Comparison of ENCODE assay signal across 25 cellular contexts in genomic region chr13:94427313-94427712, GRCh38. TPM values are rescaled to one million over a fixed set of nuclear protein-coding genes. Genes with fewer than 3 reads are reported as not detected.
A peak's percentile ranks its signal among the peaks of the same experiment; 100 is the strongest.
DNase-seq lines count a peak whose midpoint lies in the region; ATAC-seq and TF ChIP-seq lines count a peak whose summit lies in the region.
"Had no signal": no experiment of that assay in that cellular context is flagged by ENCODE, and none has a peak within 500 bp of the region (broad histone marks: within the 10 kb centered on the region; RNA-seq: fewer than 3 reads in every experiment).

No MANE protein-coding gene starts in this region.

- H3K4me3 ChIP-seq in SK-N-MC (peak overlapping the region; percentile 37), colonic mucosa (no peak overlapping the region)
- H3K4me3 ChIP-seq: breast epithelium, gastroesophageal sphincter, tibial artery had no signal

- no peak for TF ChIP-seq CTCF in colonic mucosa (IDR thresholded peaks at IDR 0.05)

- H3K9me3 ChIP-seq in SK-N-MC (ENCODE audit: low read depth, low read length), result no peaks in the 10 kb centered on the region
- H3K9me3 ChIP-seq in colonic mucosa, result no peaks in the 10 kb centered on the region
- H3K9me3 ChIP-seq: breast epithelium, gastroesophageal sphincter, tibial artery had no signal

- H3K4me1 ChIP-seq in colonic mucosa, result no peaks in the 10 kb centered on the region
- H3K4me1 ChIP-seq: breast epithelium, gastroesophageal sphincter, tibial artery had no signal

- H3K27ac ChIP-seq in SK-N-MC (peak overlapping the region; percentile 3; the same call in 1 of the 2 replicates), colonic mucosa (no peak overlapping the region)
- H3K27ac ChIP-seq: breast epithelium, gastroesophageal sphincter, tibial artery had no signal

- ATAC-seq in HG02885 (IDR thresholded peaks at IDR 0.05; ENCODE audit: poor library complexity, unreplicated experiment), result no peak
- ATAC-seq: activated CD4-positive, alpha-beta T cell treated with anti-CD3 and anti-CD28 coated beads for 36 hours; activated CD8-positive, alpha-beta T cell treated with anti-CD3 and anti-CD28 coated beads, Interleukin-2, amount 10 ng/mL, durations not matched to agents 7 days and 5 days; gastroesophageal sphincter had no signal

- H3K36me3 ChIP-seq in SK-N-MC (ENCODE audit: insufficient read depth, low read length) (no peaks in the 10 kb centered on the region), colonic mucosa (no peaks in the 10 kb centered on the region)
- H3K36me3 ChIP-seq: breast epithelium, gastroesophageal sphincter, tibial artery had no signal

- H3K27me3 ChIP-seq in colonic mucosa, result no peaks in the 10 kb centered on the region
- H3K27me3 ChIP-seq: breast epithelium, gastroesophageal sphincter, tibial artery had no signal

- peak; percentile 9 for DNase-seq in NCI-H2227 (lab: John Stamatoyannopoulos, UW; ENCODE audit: unreplicated experiment)
- no peak for DNase-seq in NCI-H2227 treated with DMSO at 0.1 percent for 48 hours (lab: John Stamatoyannopoulos, UW)
- DNase-seq in NCI-H510A (lab: John Stamatoyannopoulos, UW), result peak; percentile 11
- no peak for DNase-seq in SK-N-MC (ENCODE audit: low read depth, low spot score)
- peak; percentile 5 for DNase-seq in midbrain (lab: John Stamatoyannopoulos, UW)
- no peak for DNase-seq in colonic mucosa
- DNase-seq in activated CD4-positive, CD25-positive, alpha-beta regulatory T cell (lab: John Stamatoyannopoulos, UW), result no peak
- DNase-seq: activated CD4-positive, alpha-beta T cell treated with anti-CD3 and anti-CD28 coated beads for 36 hours; activated CD8-positive, alpha-beta T cell treated with anti-CD3 and anti-CD28 coated beads, Interleukin-2, amount 10 ng/mL, durations not matched to agents 7 days and 5 days; activated naive CD4-positive, alpha-beta T cell treated with anti-CD3 and anti-CD28 coated beads, Interleukin-2, amount 10 ng/mL, durations not matched to agents 7 days and 5 days; Calu3; Karpas-422; kidney glomerular epithelial cell; NCI-H1436; NCI-H526 treated with DMSO at 0.1 percent for 48 hours; stimulated activated CD4-positive, alpha-beta T cell treated with anti-CD3 and anti-CD28 coated beads, Interleukin-15, amount 100 ng/mL, for 24 hours; stimulated activated CD4-positive, alpha-beta T cell treated with anti-CD3 and anti-CD28 coated beads, Interleukin-4, amount 100 ng/mL, for 4 hours; T-helper 2 cell; tibial artery had no signal

- intact Hi-C loops in colonic mucosa (cut with DNase I), result no loop called here

- H3K9ac ChIP-seq in SK-N-MC (ENCODE audit: insufficient read length), result no peak overlapping the region
- H3K9ac ChIP-seq in colonic mucosa (ENCODE audit: low read depth in 2 of 2, low read length in 2 of 2), result no peak overlapping the region

RNA-seq across cellular contexts. Expression of gene DCT, which starts 52.2 kb away (rescaled TPM):
- under 1 TPM in 1 of 2 donors, not detected in 1; 0.11 TPM for total RNA-seq in colonic mucosa
- total RNA-seq: Calu3, chondrocyte, lung microvascular endothelial cell, pulmonary artery endothelial cell had no signal

Comparison
In these comparisons a context has a peak if more than half of its experiments do, and no peak if none do; other contexts are left out.
1. DNase-seq: peak in NCI-H2227 (single experiment), NCI-H510A (single experiment) and midbrain (single experiment); none in NCI-H2227 treated with DMSO at 0.1 percent for 48 hours (single experiment), SK-N-MC (single experiment), colonic mucosa (single experiment) and activated CD4-positive, CD25-positive, alpha-beta regulatory T cell (0 of 4).